13 cellular contexts compared by ENCODE assay signal in genomic region chr11:66845876-66846212, GRCh38. TPM values are rescaled to one million over a fixed set of nuclear protein-coding genes. Genes with fewer than 3 reads are reported as not detected.
DNase-seq lines count a peak whose midpoint lies in the region; ATAC-seq and TF ChIP-seq lines count a peak whose summit lies in the region.
"Had no signal": no experiment of that assay in that cellular context is flagged by ENCODE, and none has a peak within 500 bp of the region (broad histone marks: within the 10 kb centered on the region; RNA-seq: fewer than 3 reads in every experiment).

No MANE protein-coding gene starts in this region.

- ATAC-seq in CD4-positive, alpha-beta T cell (ENCODE audit: poor library complexity), result no peak
- ATAC-seq in sciatic nerve, result no peak
- no peak for ATAC-seq in stimulated activated naive CD8-positive, alpha-beta T cell treated with anti-CD3 and anti-CD28 coated beads, Interleukin-15, amount 100 ng/mL, for 72 hours
- no peak for ATAC-seq in HG02970 (IDR thresholded peaks at IDR 0.05; ENCODE audit: low FRiP score, unreplicated experiment)

- H3K9me3 ChIP-seq in CD4-positive, alpha-beta T cell (ENCODE audit: control insufficient read depth, low read length), result no peaks in the 10 kb centered on the region

- intact Hi-C loops in CD4-positive, alpha-beta T cell (cut with DNase I, micrococcal nuclease), result no loop called here
- intact Hi-C loops in sciatic nerve (cut with DNase I), result no loop called here

- H3K27me3 ChIP-seq in CD4-positive, alpha-beta T cell (ENCODE audit: control insufficient read depth, insufficient read depth, low read length), result no peaks in the 10 kb centered on the region

- peak overlapping the region; percentile 94 for H3K4me3 Mint-ChIP-seq in CD4-positive, alpha-beta T cell
- peak overlapping the region in 3 of 4 donors; percentile 21 to 95 (median 23) for H3K4me3 Mint-ChIP-seq in IgD-negative memory B cell
- H3K4me3 Mint-ChIP-seq in stimulated activated naive CD8-positive, alpha-beta T cell treated with anti-CD3 and anti-CD28 coated beads, Interleukin-15, amount 100 ng/mL, for 72 hours, result no peak overlapping the region

- peaks cover 34% of the 10 kb centered on the region for H3K36me3 Mint-ChIP-seq in CD4-positive, alpha-beta T cell (ENCODE audit: low read depth)
- H3K36me3 Mint-ChIP-seq in IgD-negative memory B cell, result peaks cover 2% of the 10 kb centered on the region

- H3K27me3 Mint-ChIP-seq in CD4-positive, alpha-beta T cell, result no peaks in the 10 kb centered on the region
- peaks cover 2% of the 10 kb centered on the region for H3K27me3 Mint-ChIP-seq in IgD-negative memory B cell
- H3K27me3 Mint-ChIP-seq in stimulated activated naive CD8-positive, alpha-beta T cell treated with anti-CD3 and anti-CD28 coated beads, Interleukin-15, amount 100 ng/mL, for 72 hours, result no peaks in the 10 kb centered on the region
- H3K27me3 Mint-ChIP-seq: activated CD4-positive, alpha-beta memory T cell treated with anti-CD3 and anti-CD28 coated beads, Interleukin-2, amount 10 ng/mL, durations not matched to agents 7 days and 5 days had no signal

- no peak overlapping the region for H3K27ac ChIP-seq in CD4-positive, alpha-beta T cell (ENCODE audit: low read depth, low read length)
- H3K27ac ChIP-seq: GM23248, KMS-11 had no signal

- DNase-seq in CD4-positive, alpha-beta T cell, result no peak
- no peak for DNase-seq in epithelial cell of proximal tubule (ENCODE audit: low read depth)
- peak; percentile 50 for DNase-seq in sciatic nerve (ENCODE audit: low spot score)
- DNase-seq in stimulated activated naive CD8-positive, alpha-beta T cell treated with anti-CD3 and anti-CD28 coated beads, Interleukin-15, amount 100 ng/mL, for 72 hours, result no peak
- DNase-seq in hepatic stellate cell (ENCODE audit: low spot score), result no peak
- DNase-seq: activated CD4-positive, alpha-beta memory T cell treated with anti-CD3 and anti-CD28 coated beads, Interleukin-2, amount 10 ng/mL, durations not matched to agents 7 days and 5 days; foreskin fibroblast; GM23248; NCI-H1092 treated with DMSO at 0.1 percent for 48 hours; NCI-H2171 had no signal

- no peak for TF ChIP-seq CTCF in CD4-positive, alpha-beta T cell (IDR thresholded peaks at IDR 0.05)
- peak; percentile 8 for TF ChIP-seq CTCF in epithelial cell of proximal tubule (conservative IDR thresholded peaks at IDR 0.05; ENCODE audit: low read depth, low read length)

- CTCF ChIA-PET in CD4-positive, alpha-beta T cell (lab: Charles Lee), result no interaction called here

- POLR2A ChIA-PET in CD4-positive, alpha-beta T cell (lab: Charles Lee), result interaction anchor here (0.6 to 6.0 kb wide), 2 partner anchors 9 to 1977 kb away, joined by 3 to 47 read pairs; no protein-coding TSS in a partner anchor

- peaks cover 33% of the 10 kb centered on the region for H3K4me1 Mint-ChIP-seq in CD4-positive, alpha-beta T cell (ENCODE audit: low read depth)
- peaks cover 12 to 19% (median 16%) of the 10 kb centered on the region in 3 donors for H3K4me1 Mint-ChIP-seq in IgD-negative memory B cell
- H3K4me1 Mint-ChIP-seq in stimulated activated naive CD8-positive, alpha-beta T cell treated with anti-CD3 and anti-CD28 coated beads, Interleukin-15, amount 100 ng/mL, for 72 hours, result peaks cover 42% of the 10 kb centered on the region

- no peaks in the 10 kb centered on the region for H3K9me3 Mint-ChIP-seq in CD4-positive, alpha-beta T cell
- H3K9me3 Mint-ChIP-seq in IgD-negative memory B cell, result no peaks in the 10 kb centered on the region
- H3K9me3 Mint-ChIP-seq in stimulated activated naive CD8-positive, alpha-beta T cell treated with anti-CD3 and anti-CD28 coated beads, Interleukin-15, amount 100 ng/mL, for 72 hours, result no peaks in the 10 kb centered on the region
- H3K9me3 Mint-ChIP-seq: activated CD4-positive, alpha-beta memory T cell treated with anti-CD3 and anti-CD28 coated beads, Interleukin-2, amount 10 ng/mL, durations not matched to agents 7 days and 5 days had no signal

- H3K27ac Mint-ChIP-seq in CD4-positive, alpha-beta T cell, result no peak overlapping the region
- peak overlapping the region in 1 of 3 donors; percentile 97 for H3K27ac Mint-ChIP-seq in IgD-negative memory B cell
- no peak overlapping the region for H3K27ac Mint-ChIP-seq in stimulated activated naive CD8-positive, alpha-beta T cell treated with anti-CD3 and anti-CD28 coated beads, Interleukin-15, amount 100 ng/mL, for 72 hours

- H3K4me3 ChIP-seq in epithelial cell of proximal tubule (ENCODE audit: low read depth, low read length), result no peak overlapping the region
- H3K4me3 ChIP-seq: GM23248 had no signal

RNA-seq across cellular contexts. Expression of gene RCE1, which starts 2.6 kb away (rescaled TPM):
- total RNA-seq in CD4-positive, alpha-beta T cell, result 10 to 100 TPM; 60.1 to 63.0 TPM
- polyA plus RNA-seq in IgD-negative memory B cell, result 24.9 TPM
- 41.7 and 42.9 TPM in 2 replicates for total RNA-seq in epithelial cell of proximal tubule
- 16.6 TPM for total RNA-seq in sciatic nerve

RNA-seq across cellular contexts. Expression of gene LRFN4, which starts 11.0 kb away (rescaled TPM):
- total RNA-seq in CD4-positive, alpha-beta T cell, result 1 to 10 TPM; 1.6 to 2.5 TPM
- polyA plus RNA-seq in IgD-negative memory B cell, result 2.2 TPM
- total RNA-seq in epithelial cell of proximal tubule (37.9 and 50.5 TPM in 2 replicates), sciatic nerve (14.5 TPM)

Comparison
In these comparisons a context has a peak if more than half of its experiments do, and no peak if none do; other contexts are left out.
1. H3K4me3 Mint-ChIP-seq: peak in CD4-positive, alpha-beta T cell (single experiment) and IgD-negative memory B cell (3 of 4); none in stimulated activated naive CD8-positive, alpha-beta T cell treated with anti-CD3 and anti-CD28 coated beads, Interleukin-15, amount 100 ng/mL, for 72 hours (0 of 2).